Comparison of ENCODE assay signal across 17 cellular contexts in the genomic region with DNA sequence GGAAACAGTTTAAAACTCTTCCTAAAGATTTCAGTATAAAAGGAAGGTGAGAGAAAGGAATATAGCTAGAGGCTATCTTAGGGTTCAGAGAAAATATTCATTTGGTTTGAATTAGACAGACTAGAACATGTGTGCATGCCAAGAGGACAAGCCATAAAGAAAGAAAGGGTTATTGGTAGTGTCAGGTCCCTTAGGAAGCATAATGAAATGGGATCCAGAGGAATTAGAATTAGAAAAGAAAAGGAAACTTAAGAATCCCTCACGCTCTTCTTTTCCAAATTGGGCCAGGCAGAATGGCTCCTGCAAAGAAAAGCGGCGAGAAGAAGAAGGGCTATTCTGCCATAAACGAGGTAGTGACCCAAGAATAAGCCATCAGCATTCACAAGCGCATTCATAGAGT. TPM values are rescaled to one million over a fixed set of nuclear protein-coding genes. Genes with fewer than 3 reads are reported as not detected.
A peak's percentile ranks its signal among the peaks of the same experiment; 100 is the strongest.
DNase-seq lines count a peak whose midpoint lies in the region; ATAC-seq and TF ChIP-seq lines count a peak whose summit lies in the region.
"Had no signal": no experiment of that assay in that cellular context is flagged by ENCODE, and none has a peak within 500 bp of the region (broad histone marks: within the 10 kb centered on the region; RNA-seq: fewer than 3 reads in every experiment).

No MANE protein-coding gene starts in this region.

- no peak overlapping the region for H3K9ac ChIP-seq in adipocyte (ENCODE audit: low read length)
- no peak overlapping the region for H3K9ac ChIP-seq in iPS-20b (ENCODE audit: low read depth, low read length)

- ATAC-seq in GM23338 (no peak), HG02798 (IDR thresholded peaks at IDR 0.05; ENCODE audit: poor library complexity, unreplicated experiment) (no peak)
- ATAC-seq: Right ventricle myocardium inferior had no signal

- H3K27ac Mint-ChIP-seq in GM23338 (no peak overlapping the region), progenitor cell of endocrine pancreas (peak overlapping the region; percentile 4)
- H3K27ac Mint-ChIP-seq: CD8-positive, alpha-beta memory T cell had no signal

- no peaks in the 10 kb centered on the region for H3K9me2 ChIP-seq in GM23338 (ENCODE audit: insufficient read depth)

- H3K4me1 Mint-ChIP-seq in GM23338 (peaks cover 18% of the 10 kb centered on the region), progenitor cell of endocrine pancreas (ENCODE audit: low read depth) (peaks cover 25% of the 10 kb centered on the region)

- H3K36me3 Mint-ChIP-seq in GM23338 (ENCODE audit: low read depth) (peaks cover 6% of the 10 kb centered on the region; the same call in 1 of the 3 replicates), progenitor cell of endocrine pancreas (ENCODE audit: insufficient read depth) (no peaks in the 10 kb centered on the region)
- H3K36me3 Mint-ChIP-seq: CD8-positive, alpha-beta memory T cell had no signal

- H3K4me2 ChIP-seq in GM23338, result peak overlapping the region; percentile 46

- H3K9me3 Mint-ChIP-seq in GM23338, result peaks cover 10% of the 10 kb centered on the region; the same call in 2 of the 3 replicates
- no peaks in the 10 kb centered on the region for H3K9me3 Mint-ChIP-seq in progenitor cell of endocrine pancreas (ENCODE audit: low read depth)
- H3K9me3 Mint-ChIP-seq: CD8-positive, alpha-beta memory T cell had no signal

- H3K27me3 Mint-ChIP-seq in GM23338 (ENCODE audit: insufficient read depth, low read depth, poor library complexity) (peaks cover 8% of the 10 kb centered on the region), progenitor cell of endocrine pancreas (peaks cover 11% of the 10 kb centered on the region)

- peak; percentile 36 for DNase-seq in GM23338 (ENCODE audit: low spot score)
- peak; percentile 39 for DNase-seq in adipocyte (ENCODE audit: low read depth)
- no peak for DNase-seq in progenitor cell of endocrine pancreas (ENCODE audit: low spot score, unreplicated experiment)
- no peak for DNase-seq in substantia nigra (lab: John Stamatoyannopoulos, UW)
- DNase-seq in NCI-H526 (lab: John Stamatoyannopoulos, UW), result no peak
- no peak for DNase-seq in NCI-H2107 treated with DMSO at 0.1 percent for 48 hours (lab: John Stamatoyannopoulos, UW; ENCODE audit: unreplicated experiment)
- DNase-seq: CD8-positive, alpha-beta memory T cell; MG63; NCI-H1417 treated with DMSO at 0.1 percent for 48 hours; NCI-H187; NCI-H2107; NCI-H510A; NCI-H748 treated with DMSO at 0.1 percent for 48 hours had no signal

- H3K36me3 ChIP-seq in GM23338 (ENCODE audit: insufficient read depth) (no peaks in the 10 kb centered on the region), adipocyte (ENCODE audit: control insufficient read depth, insufficient read depth, low read length, severe bottlenecking) (no peaks in the 10 kb centered on the region), iPS-20b (ENCODE audit: insufficient read depth, low read depth, low read length) (no peaks in the 10 kb centered on the region)
- H3K36me3 ChIP-seq: MG63 had no signal

- H3K4me1 ChIP-seq in GM23338 (ENCODE audit: insufficient read depth) (peaks cover 28% of the 10 kb centered on the region), adipocyte (ENCODE audit: control insufficient read depth, insufficient read depth, low read length) (peaks cover 15% of the 10 kb centered on the region), iPS-20b (ENCODE audit: insufficient read depth, low read length) (peaks cover 19% of the 10 kb centered on the region)

- H3K9me3 ChIP-seq in adipocyte (ENCODE audit: control insufficient read depth, low read length) (no peaks in the 10 kb centered on the region), iPS-20b (ENCODE audit: insufficient read depth, low read depth, low read length) (no peaks in the 10 kb centered on the region)
- H3K9me3 ChIP-seq: MG63 had no signal

- no peaks in the 10 kb centered on the region for H3K79me2 ChIP-seq in GM23338 (replicated peaks; ENCODE audit: insufficient read depth)

- peaks cover 7% of the 10 kb centered on the region; the same call in 1 of the 2 replicates for H3F3A ChIP-seq in GM23338 (replicated peaks; ENCODE audit: low read depth)

- peak overlapping the region; percentile 36 for H3K27ac ChIP-seq in GM23338 (ENCODE audit: low read depth)
- H3K27ac ChIP-seq in iPS-20b (ENCODE audit: low read length), result no peak overlapping the region
- H3K27ac ChIP-seq in substantia nigra (ENCODE audit: low read depth, low read length, poor library complexity, severe bottlenecking), result no peak overlapping the region
- H3K27ac ChIP-seq: C4-2B had no signal

- H3K4me3 ChIP-seq in GM23338 (no peak overlapping the region), adipocyte (ENCODE audit: low read length) (no peak overlapping the region), iPS-20b (ENCODE audit: low read length) (peak overlapping the region; percentile 18)
- H3K4me3 ChIP-seq: MG63 had no signal

- H2AFZ ChIP-seq in GM23338, result no peak overlapping the region

- no peaks in the 10 kb centered on the region for H4K20me1 ChIP-seq in GM23338 (replicated peaks; ENCODE audit: insufficient read depth)

- H3K4me3 Mint-ChIP-seq in GM23338 (no peak overlapping the region), progenitor cell of endocrine pancreas (ENCODE audit: low read depth) (no peak overlapping the region)
- H3K4me3 Mint-ChIP-seq: CD8-positive, alpha-beta memory T cell had no signal

- TF ChIP-seq CTCF in GM23338 (conservative IDR thresholded peaks at IDR 0.05; ENCODE audit: low read depth in 2 of 2) (no peak), progenitor cell of endocrine pancreas (IDR thresholded peaks at IDR 0.05; ENCODE audit: unreplicated experiment) (no peak)

- H3K27me3 ChIP-seq in GM23338 (ENCODE audit: insufficient read depth) (peaks cover 7% of the 10 kb centered on the region; the same call in 1 of the 2 replicates), adipocyte (replicated peaks; ENCODE audit: control insufficient read depth, insufficient read depth, low read length) (no peaks in the 10 kb centered on the region), iPS-20b (ENCODE audit: insufficient read depth, low read length) (peaks cover 18% of the 10 kb centered on the region)
- H3K27me3 ChIP-seq: MG63 had no signal

TF ChIP-seq in GM23338, 12 proteins besides CTCF, POLR2A, EP300 and RAD21 (continues in another document):
- TF ChIP-seq ZNF114 (CRISPR knock-in tag; IDR thresholded peaks at IDR 0.05), result no peak
- TF ChIP-seq EZH2 (IDR thresholded peaks at IDR 0.05; ENCODE audit: low read depth, unreplicated experiment), result no peak
- TF ChIP-seq, protein P1, sequence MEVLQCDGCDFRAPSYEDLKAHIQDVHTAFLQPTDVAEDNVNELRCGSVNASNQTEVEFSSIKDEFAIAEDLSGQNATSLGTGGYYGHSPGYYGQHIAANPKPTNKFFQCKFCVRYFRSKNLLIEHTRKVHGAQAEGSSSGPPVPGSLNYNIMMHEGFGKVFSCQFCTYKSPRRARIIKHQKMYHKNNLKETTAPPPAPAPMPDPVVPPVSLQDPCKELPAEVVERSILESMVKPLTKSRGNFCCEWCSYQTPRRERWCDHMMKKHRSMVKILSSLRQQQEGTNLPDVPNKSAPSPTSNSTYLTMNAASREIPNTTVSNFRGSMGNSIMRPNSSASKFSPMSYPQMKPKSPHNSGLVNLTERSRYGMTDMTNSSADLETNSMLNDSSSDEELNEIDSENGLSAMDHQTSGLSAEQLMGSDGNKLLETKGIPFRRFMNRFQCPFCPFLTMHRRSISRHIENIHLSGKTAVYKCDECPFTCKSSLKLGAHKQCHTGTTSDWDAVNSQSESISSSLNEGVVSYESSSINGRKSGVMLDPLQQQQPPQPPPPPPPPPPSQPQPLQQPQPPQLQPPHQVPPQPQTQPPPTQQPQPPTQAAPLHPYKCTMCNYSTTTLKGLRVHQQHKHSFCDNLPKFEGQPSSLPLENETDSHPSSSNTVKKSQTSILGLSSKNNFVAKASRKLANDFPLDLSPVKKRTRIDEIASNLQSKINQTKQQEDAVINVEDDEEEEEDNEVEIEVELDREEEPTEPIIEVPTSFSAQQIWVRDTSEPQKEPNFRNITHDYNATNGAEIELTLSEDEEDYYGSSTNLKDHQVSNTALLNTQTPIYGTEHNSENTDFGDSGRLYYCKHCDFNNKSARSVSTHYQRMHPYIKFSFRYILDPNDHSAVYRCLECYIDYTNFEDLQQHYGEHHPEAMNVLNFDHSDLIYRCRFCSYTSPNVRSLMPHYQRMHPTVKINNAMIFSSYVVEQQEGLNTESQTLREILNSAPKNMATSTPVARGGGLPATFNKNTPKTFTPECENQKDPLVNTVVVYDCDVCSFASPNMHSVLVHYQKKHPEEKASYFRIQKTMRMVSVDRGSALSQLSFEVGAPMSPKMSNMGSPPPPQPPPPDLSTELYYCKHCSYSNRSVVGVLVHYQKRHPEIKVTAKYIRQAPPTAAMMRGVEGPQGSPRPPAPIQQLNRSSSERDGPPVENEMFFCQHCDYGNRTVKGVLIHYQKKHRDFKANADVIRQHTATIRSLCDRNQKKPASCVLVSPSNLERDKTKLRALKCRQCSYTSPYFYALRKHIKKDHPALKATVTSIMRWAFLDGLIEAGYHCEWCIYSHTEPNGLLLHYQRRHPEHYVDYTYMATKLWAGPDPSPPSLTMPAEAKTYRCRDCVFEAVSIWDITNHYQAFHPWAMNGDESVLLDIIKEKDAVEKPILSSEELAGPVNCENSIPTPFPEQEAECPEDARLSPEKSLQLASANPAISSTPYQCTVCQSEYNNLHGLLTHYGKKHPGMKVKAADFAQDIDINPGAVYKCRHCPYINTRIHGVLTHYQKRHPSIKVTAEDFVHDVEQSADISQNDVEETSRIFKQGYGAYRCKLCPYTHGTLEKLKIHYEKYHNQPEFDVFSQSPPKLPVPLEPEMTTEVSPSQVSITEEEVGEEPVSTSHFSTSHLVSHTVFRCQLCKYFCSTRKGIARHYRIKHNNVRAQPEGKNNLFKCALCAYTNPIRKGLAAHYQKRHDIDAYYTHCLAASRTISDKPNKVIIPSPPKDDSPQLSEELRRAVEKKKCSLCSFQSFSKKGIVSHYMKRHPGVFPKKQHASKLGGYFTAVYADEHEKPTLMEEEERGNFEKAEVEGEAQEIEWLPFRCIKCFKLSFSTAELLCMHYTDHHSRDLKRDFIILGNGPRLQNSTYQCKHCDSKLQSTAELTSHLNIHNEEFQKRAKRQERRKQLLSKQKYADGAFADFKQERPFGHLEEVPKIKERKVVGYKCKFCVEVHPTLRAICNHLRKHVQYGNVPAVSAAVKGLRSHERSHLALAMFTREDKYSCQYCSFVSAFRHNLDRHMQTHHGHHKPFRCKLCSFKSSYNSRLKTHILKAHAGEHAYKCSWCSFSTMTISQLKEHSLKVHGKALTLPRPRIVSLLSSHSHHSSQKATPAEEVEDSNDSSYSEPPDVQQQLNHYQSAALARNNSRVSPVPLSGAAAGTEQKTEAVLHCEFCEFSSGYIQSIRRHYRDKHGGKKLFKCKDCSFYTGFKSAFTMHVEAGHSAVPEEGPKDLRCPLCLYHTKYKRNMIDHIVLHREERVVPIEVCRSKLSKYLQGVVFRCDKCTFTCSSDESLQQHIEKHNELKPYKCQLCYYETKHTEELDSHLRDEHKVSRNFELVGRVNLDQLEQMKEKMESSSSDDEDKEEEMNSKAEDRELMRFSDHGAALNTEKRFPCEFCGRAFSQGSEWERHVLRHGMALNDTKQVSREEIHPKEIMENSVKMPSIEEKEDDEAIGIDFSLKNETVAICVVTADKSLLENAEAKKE (CRISPR knock-in tag; IDR thresholded peaks at IDR 0.05), result no peak
- no peak for TF ChIP-seq JUNB (IDR thresholded peaks at IDR 0.05; ENCODE audit: unreplicated experiment)

RNA-seq across cellular contexts. Expression of a gene that starts 4.8 kb away (rescaled TPM):
- 6.1 and 10.6 TPM in 2 replicates for total RNA-seq in GM23338 (2014; rRNA removed; shearing (Covaris generic))
- polyA plus RNA-seq in GM23338 (2016; fragmentation: Nextera tagmentation; extraction: Ambion mirVana), result 1.5 and 2.2 TPM in 2 replicates
- total RNA-seq in progenitor cell of endocrine pancreas, result 2.3 and 2.6 TPM in 2 replicates

Comparison
In these comparisons a context has a peak if more than half of its experiments do, and no peak if none do; other contexts are left out.
1. DNase-seq: peak in GM23338 (single experiment) and adipocyte (single experiment); none in progenitor cell of endocrine pancreas (single experiment), substantia nigra (0 of 49), NCI-H526 (0 of 2) and NCI-H2107 treated with DMSO at 0.1 percent for 48 hours (single experiment).